In the genomic region with DNA sequence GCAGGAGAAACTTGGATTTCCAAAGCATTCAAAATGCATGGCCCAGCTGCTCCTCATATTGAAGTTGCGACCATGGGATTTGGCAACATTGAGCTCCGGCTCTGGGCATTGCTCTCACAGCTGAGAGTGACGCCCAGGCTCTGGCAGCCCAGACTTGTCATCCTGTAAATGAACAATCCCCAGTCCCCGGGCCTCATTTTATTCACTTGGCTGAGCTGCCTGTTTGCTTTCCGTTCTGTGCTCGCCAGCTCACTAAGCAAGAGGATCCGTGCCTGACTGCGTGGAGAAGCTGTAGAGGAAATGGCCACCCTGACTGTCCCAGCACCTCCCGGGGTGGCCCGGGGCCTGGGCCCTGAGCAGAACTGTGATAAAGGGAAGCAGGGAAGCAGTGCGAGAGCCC, we compare ENCODE assay signal across 10 cellular contexts.
DNase-seq lines count a peak whose midpoint lies in the region; ATAC-seq and TF ChIP-seq lines count a peak whose summit lies in the region.
"Had no signal": no experiment of that assay in that cellular context is flagged by ENCODE, and none has a peak within 500 bp of the region (broad histone marks: within the 10 kb centered on the region; RNA-seq: fewer than 3 reads in every experiment).

No MANE protein-coding gene starts in this region.

- CTCF ChIA-PET in mammary epithelial cell (lab: Charles Lee; ENCODE audit: low non-redundant PET), result interaction anchor here (0.6 kb wide), 1 partner anchor 61 kb away, joined by 3 read pairs; no protein-coding TSS in a partner anchor

- H3K9me3 Mint-ChIP-seq in stimulated activated effector memory CD8-positive, alpha-beta T cell treated with anti-CD3 and anti-CD28 coated beads, Interleukin-12 subunit alpha, Interleukin-12 subunit beta, amount 100 ng/mL, for 72 hours, result no peaks in the 10 kb centered on the region

- DNase-seq in GM23248 (peak; percentile 74), cerebellar cortex (ENCODE audit: low spot score) (peak; percentile 80), hypothalamus (lab: John Stamatoyannopoulos, UW) (peak in 42 of 51 donors; percentile 10 to 93 (median 65)), renal cortical epithelial cell (ENCODE audit: low read depth) (peak; percentile 89), mammary epithelial cell (no peak), NCI-H128 (lab: John Stamatoyannopoulos, UW; ENCODE audit: unreplicated experiment) (no peak)
- DNase-seq in stimulated activated effector memory CD8-positive, alpha-beta T cell treated with anti-CD3 and anti-CD28 coated beads, Interleukin-12 subunit alpha, Interleukin-12 subunit beta, amount 100 ng/mL, for 72 hours (ENCODE audit: low spot score in 2 of 2), result no peak
- DNase-seq: DND-41 had no signal

- no peaks in the 10 kb centered on the region for H3K36me3 Mint-ChIP-seq in stimulated activated effector memory CD8-positive, alpha-beta T cell treated with anti-CD3 and anti-CD28 coated beads, Interleukin-12 subunit alpha, Interleukin-12 subunit beta, amount 100 ng/mL, for 72 hours

- dilution Hi-C loops in mammary epithelial cell (cut with HindIII; ENCODE audit: low sequenced_read_pairs), result no loop called here

- H3K9ac ChIP-seq in GM23248 (peak overlapping the region; percentile 37; the same call in 1 of the 2 replicates), mammary epithelial cell (ENCODE audit: insufficient read depth, low read length) (no peak overlapping the region)

- no peak for TF ChIP-seq CTCF in mammary epithelial cell (conservative IDR thresholded peaks at IDR 0.05 in 1 of 2, IDR thresholded peaks at IDR 0.05 in 1 of 2; ENCODE audit: extremely low read depth in 1 of 2, insufficient read depth in 1 of 2, low read depth in 1 of 2, low read length in 2 of 2)

- H3K36me3 ChIP-seq in GM23248 (ENCODE audit: low read depth), result no peaks in the 10 kb centered on the region
- no peaks in the 10 kb centered on the region for H3K36me3 ChIP-seq in mammary epithelial cell (ENCODE audit: insufficient read depth, low read length)
- H3K36me3 ChIP-seq: neutrophil had no signal

- no peak overlapping the region for H3K4me3 Mint-ChIP-seq in stimulated activated effector memory CD8-positive, alpha-beta T cell treated with anti-CD3 and anti-CD28 coated beads, Interleukin-12 subunit alpha, Interleukin-12 subunit beta, amount 100 ng/mL, for 72 hours

- H3F3A ChIP-seq in GM23248 (ENCODE audit: insufficient read depth), result no peaks in the 10 kb centered on the region

- no peak for ATAC-seq in HG03342 (IDR thresholded peaks at IDR 0.05; ENCODE audit: unreplicated experiment)
- no peak for ATAC-seq in stimulated activated effector memory CD8-positive, alpha-beta T cell treated with anti-CD3 and anti-CD28 coated beads, Interleukin-12 subunit alpha, Interleukin-12 subunit beta, amount 100 ng/mL, for 72 hours

- H3K27ac Mint-ChIP-seq in stimulated activated effector memory CD8-positive, alpha-beta T cell treated with anti-CD3 and anti-CD28 coated beads, Interleukin-12 subunit alpha, Interleukin-12 subunit beta, amount 100 ng/mL, for 72 hours, result no peak overlapping the region

- intact Hi-C loops in mammary epithelial cell (cut with micrococcal nuclease), result no loop called here

- H3K27me3 ChIP-seq in GM23248 (replicated peaks; ENCODE audit: insufficient read depth) (no peaks in the 10 kb centered on the region), mammary epithelial cell (ENCODE audit: insufficient read depth, low read length) (no peaks in the 10 kb centered on the region)

- no peaks in the 10 kb centered on the region for H3K9me2 ChIP-seq in GM23248 (ENCODE audit: insufficient read depth)

- BruUV-seq in mammary epithelial cell (replicated peaks; lab: Mats Ljungman, UMichigan), result no TSS peak

- H3K79me2 ChIP-seq in GM23248 (ENCODE audit: insufficient read depth) (no peaks in the 10 kb centered on the region), mammary epithelial cell (ENCODE audit: insufficient read depth, low read length) (no peaks in the 10 kb centered on the region)

- H2AFZ ChIP-seq in GM23248, result peak overlapping the region; percentile 49; the same call in 1 of the 2 replicates
- no peak overlapping the region for H2AFZ ChIP-seq in mammary epithelial cell (ENCODE audit: low read depth, low read length)

- H4K20me1 ChIP-seq in GM23248 (ENCODE audit: insufficient read depth) (no peaks in the 10 kb centered on the region), mammary epithelial cell (ENCODE audit: insufficient read depth, low read length) (no peaks in the 10 kb centered on the region)

- peak overlapping the region; percentile 31 for H3K27ac ChIP-seq in GM23248
- no peak overlapping the region for H3K27ac ChIP-seq in mammary epithelial cell (ENCODE audit: insufficient read depth, low read depth, low read length)
- H3K27ac ChIP-seq: neutrophil had no signal

- in situ Hi-C loops in GM23248 (cut with MboI), result no loop called here
- in situ Hi-C loops in mammary epithelial cell (cut with MboI; ENCODE audit: low sequenced_read_pairs in 2 of 2), result loop anchor here (10.0 kb wide), 2 partner anchors 151 to 511 kb away; no protein-coding TSS in a partner anchor

- H3K4me2 ChIP-seq in GM23248 (ENCODE audit: unreplicated experiment) (no peak overlapping the region), mammary epithelial cell (ENCODE audit: insufficient read depth, low read depth, low read length) (no peak overlapping the region)

- H3K9me3 ChIP-seq in GM23248 (ENCODE audit: low read depth) (no peaks in the 10 kb centered on the region), mammary epithelial cell (replicated peaks; ENCODE audit: insufficient read depth, low read length) (no peaks in the 10 kb centered on the region)
- H3K9me3 ChIP-seq: neutrophil had no signal

- 20 to 24% methylated on average over 11 of the region's 11 CpGs for WGBS in GM23248 (ENCODE audit: low coverage in 1 of 2, low lambda C conversion rate in 2 of 2, missing lambda C conversion rate in 2 of 2), 2 experiments
- 52% methylated on average over 11 of the region's 11 CpGs for WGBS in mammary epithelial cell (ENCODE audit: low coverage, missing lambda C conversion rate)

- no peaks in the 10 kb centered on the region for H3K4me1 Mint-ChIP-seq in stimulated activated effector memory CD8-positive, alpha-beta T cell treated with anti-CD3 and anti-CD28 coated beads, Interleukin-12 subunit alpha, Interleukin-12 subunit beta, amount 100 ng/mL, for 72 hours

- H3K4me1 ChIP-seq in GM23248 (ENCODE audit: insufficient read depth), result peaks cover 3% of the 10 kb centered on the region; the same call in 1 of the 2 replicates
- H3K4me1 ChIP-seq in mammary epithelial cell (ENCODE audit: insufficient read depth, low read length), result no peaks in the 10 kb centered on the region

- H3K4me3 ChIP-seq in GM23248 (no peak overlapping the region), mammary epithelial cell (replicated peaks in 1 of 3; ENCODE audit: insufficient read depth in 1 of 3, low read depth in 2 of 3, low read length in 3 of 3) (no peak overlapping the region)

Comparison
In these comparisons a context has a peak if more than half of its experiments do, and no peak if none do; other contexts are left out.
1. DNase-seq: peak in GM23248 (single experiment), cerebellar cortex (single experiment), hypothalamus (42 of 51) and renal cortical epithelial cell (single experiment); none in mammary epithelial cell (single experiment), stimulated activated effector memory CD8-positive, alpha-beta T cell treated with anti-CD3 and anti-CD28 coated beads, Interleukin-12 subunit alpha, Interleukin-12 subunit beta, amount 100 ng/mL, for 72 hours (0 of 2) and NCI-H128 (single experiment).